ENCODE assay signal across 1 cellular context in the genomic region with DNA sequence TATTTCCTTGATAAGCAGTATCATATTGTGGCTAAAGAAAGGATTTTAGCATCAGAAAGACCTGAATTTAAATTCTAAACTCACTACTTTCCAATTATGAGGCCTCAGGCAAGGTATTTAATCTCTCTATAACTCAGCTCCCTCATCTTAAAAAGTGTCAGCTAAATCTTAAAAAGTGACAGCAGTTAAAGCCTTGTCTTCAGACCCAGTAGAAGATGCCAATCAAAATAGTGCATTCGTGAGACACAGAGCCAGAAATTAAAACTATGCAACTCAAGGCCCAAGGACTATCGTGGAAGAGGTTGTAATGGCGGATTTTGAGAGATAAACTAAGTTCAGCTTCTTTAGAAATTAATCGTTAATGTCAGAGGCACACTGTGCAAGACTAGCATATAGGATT.
TF ChIP-seq lines count a peak whose summit lies in the region.

No MANE protein-coding gene starts in this region.

TF ChIP-seq in H1, 55 proteins besides CTCF, POLR2A, EP300 and RAD21:
- TF ChIP-seq HDAC6 (IDR thresholded peaks at IDR 0.05; ENCODE audit: low read depth, low read length) = no peak
- no peak for TF ChIP-seq JUN (IDR thresholded peaks at IDR 0.05; ENCODE audit: low read depth, low read length)
- no peak for TF ChIP-seq YY1 (IDR thresholded peaks at IDR 0.05; ENCODE audit: low read depth, low read length)
- TF ChIP-seq SRF (IDR thresholded peaks at IDR 0.05; ENCODE audit: low read depth, low read length) = no peak
- TF ChIP-seq NANOG (IDR thresholded peaks at IDR 0.05; ENCODE audit: insufficient read depth, low read depth, low read length, poor library complexity, severe bottlenecking) = no peak
- TF ChIP-seq TBP (IDR thresholded peaks at IDR 0.05; ENCODE audit: low read depth, low read length) = no peak
- TF ChIP-seq TCF12 (IDR thresholded peaks at IDR 0.05; ENCODE audit: low read depth, low read length) = no peak
- no peak for TF ChIP-seq SIRT6 (IDR thresholded peaks at IDR 0.05; ENCODE audit: low read length)
- TF ChIP-seq SIX5 (IDR thresholded peaks at IDR 0.05; ENCODE audit: low read depth, low read length) = no peak
- TF ChIP-seq SAP30 (IDR thresholded peaks at IDR 0.05; ENCODE audit: insufficient read depth, insufficient replicate concordance, low read length) = no peak
- no peak for TF ChIP-seq RNF2 (IDR thresholded peaks at IDR 0.05; ENCODE audit: borderline replicate concordance, low read depth, low read length, missing control alignments, poor library complexity, severe bottlenecking)
- no peak for TF ChIP-seq GTF2F1 (IDR thresholded peaks at IDR 0.05; ENCODE audit: borderline replicate concordance, low read depth, low read length)
- no peak for TF ChIP-seq KDM5A (IDR thresholded peaks at IDR 0.05; ENCODE audit: low read length)
- TF ChIP-seq HDAC2 (IDR thresholded peaks at IDR 0.05; ENCODE audit: borderline replicate concordance in 1 of 2, low read depth in 2 of 2, low read length in 2 of 2) = no peak
- TF ChIP-seq, protein P1, sequence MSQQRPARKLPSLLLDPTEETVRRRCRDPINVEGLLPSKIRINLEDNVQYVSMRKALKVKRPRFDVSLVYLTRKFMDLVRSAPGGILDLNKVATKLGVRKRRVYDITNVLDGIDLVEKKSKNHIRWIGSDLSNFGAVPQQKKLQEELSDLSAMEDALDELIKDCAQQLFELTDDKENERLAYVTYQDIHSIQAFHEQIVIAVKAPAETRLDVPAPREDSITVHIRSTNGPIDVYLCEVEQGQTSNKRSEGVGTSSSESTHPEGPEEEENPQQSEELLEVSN (IDR thresholded peaks at IDR 0.05) = no peak
- TF ChIP-seq GABPA (IDR thresholded peaks at IDR 0.05; ENCODE audit: borderline replicate concordance, insufficient read depth, low read length) = no peak
- TF ChIP-seq SP2 (IDR thresholded peaks at IDR 0.05; ENCODE audit: low read length) = no peak
